9 cellular contexts compared by ENCODE assay signal in genomic region chr12:72264548-72265175, GRCh38. TPM values are rescaled to one million over a fixed set of nuclear protein-coding genes. Genes with fewer than 3 reads are reported as not detected.
DNase-seq lines count a peak whose midpoint lies in the region; ATAC-seq, FAIRE-seq and TF ChIP-seq lines count a peak whose summit lies in the region.
"Had no signal": no experiment of that assay in that cellular context is flagged by ENCODE, and none has a peak within 500 bp of the region (broad histone marks: within the 10 kb centered on the region; RNA-seq: fewer than 3 reads in every experiment).

No MANE protein-coding gene starts in this region.

- H3K9ac ChIP-seq in HepG2 (ENCODE audit: insufficient read depth, low read depth, low read length) (no peak overlapping the region), neuronal stem cell (ENCODE audit: low read depth, low read length, poor library complexity) (no peak overlapping the region)

- no peak overlapping the region for H3K14ac ChIP-seq in neuronal stem cell (ENCODE audit: low read length)

- H3K36me3 ChIP-seq in HepG2 (replicated peaks in 1 of 2; ENCODE audit: control insufficient read depth in 1 of 2, insufficient read depth in 2 of 2, low read length in 2 of 2) (no peaks in the 10 kb centered on the region), adrenal gland (replicated peaks in 1 of 2) (no peaks in the 10 kb centered on the region), neuronal stem cell (replicated peaks in 1 of 2; ENCODE audit: control insufficient read depth in 2 of 2, insufficient read depth in 2 of 2, low read length in 2 of 2) (no peaks in the 10 kb centered on the region)
- H3K36me3 ChIP-seq: spleen had no signal

- peak; percentile 18; the same call in 1 of the 2 replicates for TF ChIP-seq CTCF in HepG2 (CRISPR knock-in tag; IDR thresholded peaks at IDR 0.05)
- TF ChIP-seq CTCF in adrenal gland (IDR thresholded peaks at IDR 0.05) = peak in 3 of 6 experiments; percentile 15 to 34 (median 20)

- TF ChIP-seq EP300 in HepG2 (IDR thresholded peaks at IDR 0.05; ENCODE audit: low read depth in 2 of 2, low read length in 2 of 2) (no peak), HepG2 (CRISPR knock-in tag; IDR thresholded peaks at IDR 0.05; ENCODE audit: borderline replicate concordance) (no peak)

- TF ChIP-seq RAD21 in HepG2 (CRISPR knock-in tag; IDR thresholded peaks at IDR 0.05) = no peak

- no peaks in the 10 kb centered on the region for H3K79me1 ChIP-seq in neuronal stem cell (ENCODE audit: low read depth, low read length)

- H3K4ac ChIP-seq in neuronal stem cell (ENCODE audit: low read length) = no peak overlapping the region

- DNase-seq in Caki2 (ENCODE audit: low read depth) = peak; percentile 55
- DNase-seq in HepG2 (ENCODE audit: low spot score) = peak; percentile 19
- no peak for DNase-seq in GDM1 (lab: John Stamatoyannopoulos, UW)
- DNase-seq in adrenal gland = no peak
- DNase-seq in neuronal stem cell (ENCODE audit: low spot score) = no peak
- DNase-seq: spleen had no signal

- WGBS in HepG2 (ENCODE audit: low lambda C conversion rate) = 0% methylated on average over 1 of the region's 1 CpG
- 43 to 77% (median 57%) methylated on average over 1 of the region's 1 CpG for WGBS in adrenal gland, 4 donors
- WGBS in neuronal stem cell (ENCODE audit: extremely low coverage in 2 of 2, insufficient read length in 2 of 2, insufficient replicate concordance in 1 of 2), 2 donors = no CpG with 5 or more reads among the region's 1 CpG

- intact Hi-C loops in HepG2 (cut with micrococcal nuclease; ENCODE audit: unreplicated experiment) = loop anchor here (5.0 kb wide), 1 partner anchor 247 kb away; no protein-coding TSS in a partner anchor
- intact Hi-C loops in adrenal gland (cut with DNase I) = no loop called here

- no peak overlapping the region for H2BK120ac ChIP-seq in neuronal stem cell (ENCODE audit: low read depth, low read length)

- in situ Hi-C loops in Caki2 (cut with HindIII; ENCODE audit: low pct_unique_long_range_greater_than_20kb, low sequenced_read_pairs) = no loop called here
- in situ Hi-C loops in HepG2 (cut with HindIII; ENCODE audit: extremely low pct_ligation_motif_present, low pct_unique_long_range_greater_than_20kb) = no loop called here

- BruUV-seq in HepG2 (replicated peaks; lab: Mats Ljungman, UMichigan) = no TSS peak

- no peak overlapping the region for H2BK15ac ChIP-seq in neuronal stem cell (ENCODE audit: low read length)

- H4K20me1 ChIP-seq in HepG2 (ENCODE audit: insufficient read depth, low read length) = no peaks in the 10 kb centered on the region

- H3K27me3 ChIP-seq in HepG2 (ENCODE audit: control insufficient read depth in 1 of 2, insufficient read depth in 2 of 2, low read length in 2 of 2) (peaks cover 0 to 1% of the 10 kb centered on the region in 2 experiments; a peak in 1 of 5 replicates), adrenal gland (no peaks in the 10 kb centered on the region), neuronal stem cell (ENCODE audit: control insufficient read depth in 3 of 3, insufficient read depth in 3 of 3, low read depth in 1 of 3, low read length in 3 of 3) (no peaks in the 10 kb centered on the region)

- no peak overlapping the region for H3K18ac ChIP-seq in neuronal stem cell (ENCODE audit: low read length)

- no peak overlapping the region for H2BK5ac ChIP-seq in neuronal stem cell (ENCODE audit: low read length)

- H2AK5ac ChIP-seq in neuronal stem cell (ENCODE audit: low read depth, low read length) = no peak overlapping the region

- H2BK12ac ChIP-seq in neuronal stem cell (ENCODE audit: low read length) = no peak overlapping the region

- no peak overlapping the region for H3K4me3 ChIP-seq in HepG2 (replicated peaks in 1 of 3; ENCODE audit: insufficient read depth in 1 of 3, low read depth in 2 of 3, low read length in 3 of 3)
- H3K4me3 ChIP-seq in adrenal gland = no peak overlapping the region
- no peak overlapping the region for H3K4me3 ChIP-seq in neuronal stem cell (ENCODE audit: low read length in 2 of 2)
- H3K4me3 ChIP-seq: spleen had no signal

- H3K23ac ChIP-seq in neuronal stem cell (ENCODE audit: low read depth, low read length, poor library complexity) = no peak overlapping the region

- H3K4me2 ChIP-seq in HepG2 (ENCODE audit: low read depth, low read length) (no peak overlapping the region), neuronal stem cell (ENCODE audit: insufficient read depth, low read length, poor library complexity, severe bottlenecking) (no peak overlapping the region)

- H3K4me1 ChIP-seq in HepG2 (ENCODE audit: insufficient read depth, low read length) (no peaks in the 10 kb centered on the region), adrenal gland (replicated peaks in 1 of 2) (no peaks in the 10 kb centered on the region), neuronal stem cell (ENCODE audit: control insufficient read depth in 2 of 2, insufficient read depth in 1 of 2, low read depth in 1 of 2, low read length in 2 of 2) (peaks cover 0 to 1% of the 10 kb centered on the region in 2 donors)
- H3K4me1 ChIP-seq: spleen had no signal

- no peak overlapping the region for H2AFZ ChIP-seq in HepG2 (ENCODE audit: low read length)
- no peak overlapping the region for H2AFZ ChIP-seq in neuronal stem cell (ENCODE audit: low read length)

- no peak for TF ChIP-seq POLR2A in HepG2 (IDR thresholded peaks at IDR 0.05; ENCODE audit: insufficient read depth in 1 of 2, low read depth in 2 of 2, low read length in 2 of 2)
- no peak for TF ChIP-seq POLR2A in adrenal gland (IDR thresholded peaks at IDR 0.05)

- H3K27ac ChIP-seq in HepG2 (ENCODE audit: extremely low read length, insufficient read depth, low read length) = no peak overlapping the region
- no peak overlapping the region for H3K27ac ChIP-seq in adrenal gland
- H3K27ac ChIP-seq in neuronal stem cell (replicated peaks; ENCODE audit: low read length) = no peak overlapping the region
- H3K27ac ChIP-seq: spleen had no signal

- ATAC-seq in HG03442 (IDR thresholded peaks at IDR 0.05; ENCODE audit: unreplicated experiment) (peak; percentile 45), HepG2 (no peak), GM21717 (IDR thresholded peaks at IDR 0.05; ENCODE audit: unreplicated experiment) (no peak)

- POLR2A ChIA-PET in HepG2 (lab: Yijun Ruan, JAX) = no interaction called here

- no peak overlapping the region for H4K8ac ChIP-seq in neuronal stem cell (ENCODE audit: low read depth, low read length)

- H3K9me3 ChIP-seq in HepG2 (ENCODE audit: low read length) (no peaks in the 10 kb centered on the region), adrenal gland (replicated peaks in 1 of 3) (no peaks in the 10 kb centered on the region), neuronal stem cell (replicated peaks in 1 of 2; ENCODE audit: control insufficient read depth in 2 of 2, insufficient read depth in 1 of 2, low read depth in 1 of 2, low read length in 2 of 2) (no peaks in the 10 kb centered on the region)
- H3K9me3 ChIP-seq: spleen had no signal

- CTCF ChIA-PET in HepG2 (lab: Yijun Ruan, JAX; ENCODE audit: low intra/inter-chr PET ratio, low total read pairs) = no interaction called here

- H3K79me2 ChIP-seq in HepG2 (ENCODE audit: insufficient read depth, low read length) = no peaks in the 10 kb centered on the region

- H4K91ac ChIP-seq in neuronal stem cell (ENCODE audit: low read depth, low read length, poor library complexity) = no peak overlapping the region

- FAIRE-seq in TTC549 (lab: Jason Lieb, UNC) = peak; percentile 79
- FAIRE-seq in HepG2 (lab: Jason Lieb, UNC) = no peak

TF ChIP-seq in HepG2, 621 proteins besides CTCF, POLR2A, EP300 and RAD21 (continues in another document):
- TF ChIP-seq SIX4 (CRISPR knock-in tag; IDR thresholded peaks at IDR 0.05) = no peak
- no peak for TF ChIP-seq CHD4 (IDR thresholded peaks at IDR 0.05; ENCODE audit: borderline replicate concordance, low read length)
- no peak for TF ChIP-seq JUN (CRISPR knock-in tag; IDR thresholded peaks at IDR 0.05)
- no peak for TF ChIP-seq ZSCAN22 (CRISPR knock-in tag; IDR thresholded peaks at IDR 0.05)
- no peak for TF ChIP-seq KDM5A (IDR thresholded peaks at IDR 0.05; ENCODE audit: borderline replicate concordance, low read length)

RNA-seq across cellular contexts. Expression of gene TRHDE, which starts 7.5 kb away (rescaled TPM):
- total RNA-seq in Caki2 (2014; rRNA removed; shearing (Covaris generic); ENCODE audit: low replicate concordance) = 26.0 and 36.2 TPM in 2 replicates
- total RNA-seq in HepG2 (2016; rRNA removed; fragmentation: Illumina TruSeq; extraction: Trizol) (not detected in 2 replicates), adrenal gland (1 to 10 TPM in 3 of 8 donors, under 1 TPM in 5; 0.11 to 3.9 (median 0.64) TPM)
- total RNA-seq in HepG2 (2016; cell fraction: cytosol; rRNA removed; fragmentation: Illumina TruSeq; extraction: Trizol; ENCODE audit: low read depth) = not detected in 2 replicates
- total RNA-seq in HepG2 (2016; cell fraction: insoluble cytoplasmic fraction; rRNA removed; fragmentation: Illumina TruSeq; extraction: Trizol) = 0.01 TPM in 1 of 2 replicates, not detected in the other
- not detected in 2 replicates for total RNA-seq in HepG2 (2016; cell fraction: membrane; rRNA removed; fragmentation: Illumina TruSeq; extraction: Trizol)
- total RNA-seq in HepG2 (2016; cell fraction: nucleus; rRNA removed; fragmentation: Illumina TruSeq; extraction: Trizol) = not detected in 2 replicates
- polyA plus RNA-seq in HepG2 (2011; rRNA removed) (not detected in 2 replicates), adrenal gland (1 to 10 TPM in 1 of 3 donors, under 1 TPM in 2; 0.20 to 2.0 (median 0.24) TPM)
- not detected in 2 replicates for polyA plus RNA-seq in HepG2 (2011; cell fraction: cytosol; rRNA removed)
- not detected in 2 replicates for polyA plus RNA-seq in HepG2 (2011; cell fraction: nucleus; rRNA removed)
- not detected in 2 replicates for polyA plus RNA-seq in HepG2 (2012)
- not detected in 2 replicates for polyA plus RNA-seq in HepG2 (2016; cell fraction: cytosol; fragmentation: Illumina TruSeq; extraction: Trizol; ENCODE audit: low read depth)
- polyA plus RNA-seq in HepG2 (2016; cell fraction: insoluble cytoplasmic fraction; fragmentation: Illumina TruSeq; extraction: Trizol; ENCODE audit: low read depth) = not detected in 2 replicates
- not detected in 2 replicates for polyA plus RNA-seq in HepG2 (2016; cell fraction: membrane; fragmentation: Illumina TruSeq; extraction: Trizol; ENCODE audit: low read depth)
- not detected in 2 replicates for polyA plus RNA-seq in HepG2 (2016; cell fraction: nucleus; fragmentation: Illumina TruSeq; extraction: Trizol; ENCODE audit: insufficient read depth, low read depth)
- polyA minus RNA-seq in HepG2 (2011; rRNA and poly(A)+ RNA removed; ENCODE audit: low replicate concordance) = 0.02 TPM in 1 of 2 replicates, not detected in the other
- polyA minus RNA-seq in HepG2 (2011; cell fraction: cytosol; rRNA and poly(A)+ RNA removed) = not detected in 2 replicates
- polyA minus RNA-seq in HepG2 (2011; cell fraction: nucleus; rRNA and poly(A)+ RNA removed) = not detected in 2 replicates
- 0.75 TPM for polyA plus RNA-seq in neuronal stem cell (2013, experiment 1 of 2)
- polyA plus RNA-seq in neuronal stem cell (2013, experiment 2 of 2) = 0.64 TPM

Comparison
In these comparisons a context has a peak if more than half of its experiments do, and no peak if none do; other contexts are left out.
1. DNase-seq: peak in Caki2 (single experiment) and HepG2 (single experiment); none in GDM1 (single experiment), adrenal gland (0 of 7) and neuronal stem cell (single experiment).